ENCODE assay signal across 12 cellular contexts in genomic region chr7:945556-946255, GRCh38. TPM values are rescaled to one million over a fixed set of nuclear protein-coding genes. Genes with fewer than 3 reads are reported as not detected.
DNase-seq lines count a peak whose midpoint lies in the region; ATAC-seq and TF ChIP-seq lines count a peak whose summit lies in the region.
"Had no signal": no experiment of that assay in that cellular context is flagged by ENCODE, and none has a peak within 500 bp of the region (broad histone marks: within the 10 kb centered on the region; RNA-seq: fewer than 3 reads in every experiment).

No MANE protein-coding gene starts in this region.

- TF ChIP-seq CTCF in CD14-positive monocyte (IDR thresholded peaks at IDR 0.05) (no peak), foreskin keratinocyte (conservative IDR thresholded peaks at IDR 0.05) (no peak)

- H2AK5ac ChIP-seq in neuronal stem cell (ENCODE audit: low read depth, low read length): peak overlapping the region; percentile 99

- no peak overlapping the region for H3K4ac ChIP-seq in neuronal stem cell (ENCODE audit: low read length)

- H3K4me1 ChIP-seq in foreskin keratinocyte (peaks cover 12% of the 10 kb centered on the region), neuronal stem cell (ENCODE audit: control insufficient read depth in 2 of 2, insufficient read depth in 1 of 2, low read depth in 1 of 2, low read length in 2 of 2) (no peaks in the 10 kb centered on the region)

- H3K23ac ChIP-seq in neuronal stem cell (ENCODE audit: low read depth, low read length, poor library complexity): peak overlapping the region; percentile 65

- peak overlapping the region; percentile 2 for H3K4me2 ChIP-seq in neuronal stem cell (ENCODE audit: insufficient read depth, low read length, poor library complexity, severe bottlenecking)

- no peak overlapping the region for H4K91ac ChIP-seq in neuronal stem cell (ENCODE audit: low read depth, low read length, poor library complexity)

- H3K27ac ChIP-seq in foreskin keratinocyte (peak overlapping the region; percentile 21), neuronal stem cell (replicated peaks; ENCODE audit: low read length) (no peak overlapping the region)
- H3K27ac ChIP-seq: thoracic aorta had no signal

- DNase-seq in CD14-positive monocyte (ENCODE audit: low spot score): peak; percentile 28
- DNase-seq in NCI-H510A (lab: John Stamatoyannopoulos, UW): peak; percentile 45
- peak; percentile 86 to 92 for DNase-seq in foreskin keratinocyte
- DNase-seq in neuronal stem cell (ENCODE audit: low spot score): no peak
- no peak for DNase-seq in activated CD4-positive, CD25-positive, alpha-beta regulatory T cell treated with anti-CD3 and anti-CD28 coated beads, Interleukin-2, amount 50 U/mL, for 72 hours
- DNase-seq in hippocampal formation (lab: John Stamatoyannopoulos, UW): no peak
- no peak for DNase-seq in NCI-H2081 treated with DMSO at 0.1 percent for 48 hours (lab: John Stamatoyannopoulos, UW)
- DNase-seq in activated CD4-positive, alpha-beta T cell treated with anti-CD3 and anti-CD28 coated beads for 48 hours: no peak
- DNase-seq: activated CD8-positive, alpha-beta memory T cell treated with anti-CD3 and anti-CD28 coated beads, Interleukin-2, amount 10 ng/mL, durations not matched to agents 7 days and 5 days had no signal

- H3K79me1 ChIP-seq in neuronal stem cell (ENCODE audit: low read depth, low read length): no peaks in the 10 kb centered on the region

- no peaks in the 10 kb centered on the region for H3K36me3 ChIP-seq in neuronal stem cell (replicated peaks in 1 of 2; ENCODE audit: control insufficient read depth in 2 of 2, insufficient read depth in 2 of 2, low read length in 2 of 2)
- H3K36me3 ChIP-seq: thoracic aorta had no signal

- no peak overlapping the region for H3K4me3 ChIP-seq in neuronal stem cell (ENCODE audit: low read length in 2 of 2)
- H3K4me3 ChIP-seq: thoracic aorta had no signal

- intact Hi-C loops in CD14-positive monocyte (cut with micrococcal nuclease): no loop called here

- peak overlapping the region; percentile 21 for H3K9ac ChIP-seq in neuronal stem cell (ENCODE audit: low read depth, low read length, poor library complexity)

- peak overlapping the region; percentile 94 for H3K14ac ChIP-seq in neuronal stem cell (ENCODE audit: low read length)

- H3K27me3 ChIP-seq in foreskin keratinocyte (peaks cover 3% of the 10 kb centered on the region), neuronal stem cell (ENCODE audit: control insufficient read depth in 3 of 3, insufficient read depth in 3 of 3, low read depth in 1 of 3, low read length in 3 of 3) (peaks cover 0 to 32% (median 5%) of the 10 kb centered on the region in 3 experiments)

- peak overlapping the region; percentile 49 for H2BK15ac ChIP-seq in neuronal stem cell (ENCODE audit: low read length)

- peak; percentile 97 for ATAC-seq in foreskin keratinocyte
- ATAC-seq: activated CD8-positive, alpha-beta memory T cell treated with anti-CD3 and anti-CD28 coated beads, Interleukin-2, amount 10 ng/mL, durations not matched to agents 7 days and 5 days had no signal

- peak overlapping the region; percentile 48 for H2BK5ac ChIP-seq in neuronal stem cell (ENCODE audit: low read length)

- H3K27me3 Mint-ChIP-seq in CD14-positive monocyte (ENCODE audit: low read depth in 3 of 3): peaks cover 0 to 4% (median 1%) of the 10 kb centered on the region in 3 donors

- H3K18ac ChIP-seq in neuronal stem cell (ENCODE audit: low read length): peak overlapping the region; percentile 90

- no peak overlapping the region for H3K4me3 Mint-ChIP-seq in CD14-positive monocyte
- H3K4me3 Mint-ChIP-seq: activated CD8-positive, alpha-beta memory T cell treated with anti-CD3 and anti-CD28 coated beads, Interleukin-2, amount 10 ng/mL, durations not matched to agents 7 days and 5 days had no signal

- H2AFZ ChIP-seq in neuronal stem cell (ENCODE audit: low read length): no peak overlapping the region

- no CpG with 5 or more reads among the region's 30 CpGs for WGBS in neuronal stem cell (ENCODE audit: extremely low coverage in 2 of 2, insufficient read length in 2 of 2, insufficient replicate concordance in 1 of 2), 2 donors

- H4K8ac ChIP-seq in neuronal stem cell (ENCODE audit: low read depth, low read length): peak overlapping the region; percentile 65

- H3K9me3 Mint-ChIP-seq in CD14-positive monocyte: peaks cover 0 to 3% (median 0%) of the 10 kb centered on the region in 7 donors

- peaks cover 42% of the 10 kb centered on the region for H3K4me1 Mint-ChIP-seq in CD14-positive monocyte

- peaks cover 24 to 48% of the 10 kb centered on the region in 2 donors for H3K36me3 Mint-ChIP-seq in CD14-positive monocyte

- peak overlapping the region in 1 of 7 donors; percentile 8 for H3K27ac Mint-ChIP-seq in CD14-positive monocyte
- H3K27ac Mint-ChIP-seq: activated CD8-positive, alpha-beta memory T cell treated with anti-CD3 and anti-CD28 coated beads, Interleukin-2, amount 10 ng/mL, durations not matched to agents 7 days and 5 days had no signal

- H2BK12ac ChIP-seq in neuronal stem cell (ENCODE audit: low read length): peak overlapping the region; percentile 84

- H2BK120ac ChIP-seq in neuronal stem cell (ENCODE audit: low read depth, low read length): no peak overlapping the region

- no peaks in the 10 kb centered on the region for H3K9me3 ChIP-seq in neuronal stem cell (replicated peaks in 1 of 2; ENCODE audit: control insufficient read depth in 2 of 2, insufficient read depth in 1 of 2, low read depth in 1 of 2, low read length in 2 of 2)
- H3K9me3 ChIP-seq: thoracic aorta had no signal

RNA-seq across cellular contexts. Expression of gene ADAP1, which starts 8.8 kb away (rescaled TPM):
- polyA plus RNA-seq in CD14-positive monocyte (10 to 100 TPM; 49.1 to 72.2 TPM), foreskin keratinocyte (5.1 and 6.9 TPM in 2 replicates)
- total RNA-seq in foreskin keratinocyte: 5.8 and 7.8 TPM in 2 replicates
- polyA plus RNA-seq in neuronal stem cell (2013, experiment 1 of 2): 0.50 TPM
- polyA plus RNA-seq in neuronal stem cell (2013, experiment 2 of 2): 0.48 TPM

RNA-seq across cellular contexts. Expression of gene COX19, which starts 29.6 kb away (rescaled TPM):
- polyA plus RNA-seq in CD14-positive monocyte: 1 to 10 TPM; 7.4 to 7.6 TPM
- total RNA-seq in foreskin keratinocyte: 5.9 and 6.0 TPM in 2 replicates
- polyA plus RNA-seq in foreskin keratinocyte: 5.6 and 6.1 TPM in 2 replicates
- polyA plus RNA-seq in neuronal stem cell (2013, experiment 1 of 2): 8.7 TPM
- polyA plus RNA-seq in neuronal stem cell (2013, experiment 2 of 2): 8.9 TPM

RNA-seq across cellular contexts. Expression of gene CYP2W1, which starts 37.3 kb away (rescaled TPM):
- not detected for polyA plus RNA-seq in CD14-positive monocyte
- not detected in 2 replicates for total RNA-seq in foreskin keratinocyte
- polyA plus RNA-seq in foreskin keratinocyte: not detected in 2 replicates
- not detected for polyA plus RNA-seq in neuronal stem cell (2013, experiment 1 of 2)
- not detected for polyA plus RNA-seq in neuronal stem cell (2013, experiment 2 of 2)
- total RNA-seq: activated CD8-positive, alpha-beta memory T cell treated with anti-CD3 and anti-CD28 coated beads, Interleukin-2, amount 10 ng/mL, durations not matched to agents 7 days and 5 days; astrocyte; T-helper 1 cell treated with Interleukin-12 subunit alpha and Interleukin-12 subunit beta and Interleukin-4 antibody, amounts not matched to agents 30 ng/mL and 1 ng/mL, for 36 hours; thoracic aorta had no signal

Comparison
In these comparisons a context has a peak if more than half of its experiments do, and no peak if none do; other contexts are left out.
1. DNase-seq: peak in CD14-positive monocyte (single experiment), NCI-H510A (single experiment) and foreskin keratinocyte (2 of 2); none in neuronal stem cell (single experiment), activated CD4-positive, CD25-positive, alpha-beta regulatory T cell treated with anti-CD3 and anti-CD28 coated beads, Interleukin-2, amount 50 U/mL, for 72 hours (single experiment), hippocampal formation (0 of 2), NCI-H2081 treated with DMSO at 0.1 percent for 48 hours (single experiment) and activated CD4-positive, alpha-beta T cell treated with anti-CD3 and anti-CD28 coated beads for 48 hours (single experiment).